In the genomic region with DNA sequence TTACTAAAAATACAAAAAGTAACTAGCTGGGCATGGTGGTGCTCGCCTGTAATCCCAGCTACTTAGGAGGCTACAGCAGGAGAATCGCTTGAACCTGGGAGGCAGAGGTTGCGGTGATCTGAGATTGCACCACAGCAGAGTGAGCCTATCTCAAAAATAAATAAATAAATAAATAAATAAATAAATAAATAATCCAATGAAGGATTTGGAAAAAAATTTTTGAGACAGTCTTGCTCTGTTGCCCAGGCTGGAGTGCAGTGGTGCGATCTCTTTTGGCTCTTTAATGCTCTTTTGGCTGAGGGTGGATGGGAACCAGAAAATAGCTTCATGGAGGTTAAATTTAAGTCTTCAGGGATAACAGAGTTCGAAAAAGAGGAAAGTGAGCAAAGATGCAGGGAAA, we compare ENCODE assay signal across 23 cellular contexts. TPM values are rescaled to one million over a fixed set of nuclear protein-coding genes. Genes with fewer than 3 reads are reported as not detected.
DNase-seq lines count a peak whose midpoint lies in the region; ATAC-seq and TF ChIP-seq lines count a peak whose summit lies in the region.
"Had no signal": no experiment of that assay in that cellular context is flagged by ENCODE, and none has a peak within 500 bp of the region (broad histone marks: within the 10 kb centered on the region; RNA-seq: fewer than 3 reads in every experiment).

No MANE protein-coding gene starts in this region.

- peaks cover 43% of the 10 kb centered on the region for H3K36me3 Mint-ChIP-seq in activated CD8-positive, alpha-beta T cell treated with anti-CD3 and anti-CD28 coated beads, Interleukin-2, amount 10 ng/mL, durations not matched to agents 7 days and 5 days (ENCODE audit: low read depth)
- H3K36me3 Mint-ChIP-seq in endothelial cell (ENCODE audit: low read depth, unreplicated experiment): peaks cover 33% of the 10 kb centered on the region

- H3K27me3 ChIP-seq in cardiac muscle cell (no peaks in the 10 kb centered on the region), right atrium auricular region (no peaks in the 10 kb centered on the region), gastrocnemius medialis (no peaks in the 10 kb centered on the region), H7 (ENCODE audit: control insufficient read depth, insufficient read depth, low read length) (no peaks in the 10 kb centered on the region)

- no peak overlapping the region for H3K4me3 Mint-ChIP-seq in activated CD8-positive, alpha-beta T cell treated with anti-CD3 and anti-CD28 coated beads, Interleukin-2, amount 10 ng/mL, durations not matched to agents 7 days and 5 days
- peak overlapping the region; percentile 10 for H3K4me3 Mint-ChIP-seq in endothelial cell (ENCODE audit: unreplicated experiment)
- H3K4me3 Mint-ChIP-seq: B cell, CD14-positive monocyte, HFFc6 had no signal

- CTCF ChIA-PET in activated CD8-positive, alpha-beta T cell treated with anti-CD3 and anti-CD28 coated beads, Interleukin-2, amount 10 ng/mL, durations not matched to agents 7 days and 5 days (lab: Charles Lee): interaction anchor here (1.0 to 2.9 kb wide), 2 partner anchors 11 to 82 kb away, joined by 3 to 10 read pairs; partner anchors contain the start of gene ATP5MC2
- CTCF ChIA-PET in HEK293T (lab: Yijun Ruan, JAX): interaction anchor here (1.3 kb wide), 1 partner anchor 11 kb away, joined by 3 read pairs; the partner anchor contains the start of gene ATP5MC2

- no peaks in the 10 kb centered on the region for H3K4me1 Mint-ChIP-seq in activated CD8-positive, alpha-beta T cell treated with anti-CD3 and anti-CD28 coated beads, Interleukin-2, amount 10 ng/mL, durations not matched to agents 7 days and 5 days (ENCODE audit: low read depth)
- peaks cover 10% of the 10 kb centered on the region for H3K4me1 Mint-ChIP-seq in endothelial cell (ENCODE audit: unreplicated experiment)
- H3K4me1 Mint-ChIP-seq: B cell, CD14-positive monocyte had no signal

- peak overlapping the region; percentile 14 for H3K27ac ChIP-seq in cardiac muscle cell
- no peak overlapping the region for H3K27ac ChIP-seq in right atrium auricular region
- H3K27ac ChIP-seq in gastrocnemius medialis: peak overlapping the region in 3 of 4 donors; percentile 14 to 41 (median 16)
- H3K27ac ChIP-seq: HL-60, KMS-11, PC-9 had no signal

- no peaks in the 10 kb centered on the region for H3K27me3 Mint-ChIP-seq in activated CD8-positive, alpha-beta T cell treated with anti-CD3 and anti-CD28 coated beads, Interleukin-2, amount 10 ng/mL, durations not matched to agents 7 days and 5 days (ENCODE audit: low read depth)
- peaks cover 1% of the 10 kb centered on the region for H3K27me3 Mint-ChIP-seq in endothelial cell (ENCODE audit: unreplicated experiment)
- H3K27me3 Mint-ChIP-seq: B cell had no signal

- no peak overlapping the region for H3K4me3 ChIP-seq in cardiac muscle cell
- no peak overlapping the region for H3K4me3 ChIP-seq in right atrium auricular region
- no peak overlapping the region for H3K4me3 ChIP-seq in gastrocnemius medialis
- no peak overlapping the region for H3K4me3 ChIP-seq in H7 (ENCODE audit: insufficient read depth, low read depth, low read length)
- H3K4me3 ChIP-seq: PC-9 had no signal

- H3K9me3 ChIP-seq in cardiac muscle cell (ENCODE audit: low read depth) (no peaks in the 10 kb centered on the region), right atrium auricular region (no peaks in the 10 kb centered on the region), gastrocnemius medialis (no peaks in the 10 kb centered on the region)

- no peak for ATAC-seq in activated CD8-positive, alpha-beta T cell treated with anti-CD3 and anti-CD28 coated beads, Interleukin-2, amount 10 ng/mL, durations not matched to agents 7 days and 5 days
- ATAC-seq in gastrocnemius medialis: no peak
- ATAC-seq in sciatic nerve: no peak

- no peaks in the 10 kb centered on the region for H3K9me3 Mint-ChIP-seq in activated CD8-positive, alpha-beta T cell treated with anti-CD3 and anti-CD28 coated beads, Interleukin-2, amount 10 ng/mL, durations not matched to agents 7 days and 5 days (ENCODE audit: insufficient read depth)
- H3K9me3 Mint-ChIP-seq in endothelial cell (ENCODE audit: unreplicated experiment): no peaks in the 10 kb centered on the region
- H3K9me3 Mint-ChIP-seq: HFFc6 had no signal

- intact Hi-C loops in gastrocnemius medialis (cut with DNase I; ENCODE audit: low total_unique reads): no loop called here
- intact Hi-C loops in sciatic nerve (cut with DNase I): no loop called here

- H3K4me1 ChIP-seq in cardiac muscle cell (ENCODE audit: low read depth): peaks cover 12% of the 10 kb centered on the region
- H3K4me1 ChIP-seq in right atrium auricular region: peaks cover 0 to 23% of the 10 kb centered on the region in 2 donors
- H3K4me1 ChIP-seq in gastrocnemius medialis: peaks cover 12 to 14% of the 10 kb centered on the region in 2 donors

- TF ChIP-seq POLR2A in gastrocnemius medialis (IDR thresholded peaks at IDR 0.05): no peak

- H3K36me3 ChIP-seq in cardiac muscle cell (peaks cover 36% of the 10 kb centered on the region), right atrium auricular region (peaks cover 59% of the 10 kb centered on the region), gastrocnemius medialis (peaks cover 0 to 37% of the 10 kb centered on the region in 2 donors), H7 (replicated peaks; ENCODE audit: control insufficient read depth, insufficient read depth, low read length) (peaks cover 21% of the 10 kb centered on the region)

- H3K27ac Mint-ChIP-seq in activated CD8-positive, alpha-beta T cell treated with anti-CD3 and anti-CD28 coated beads, Interleukin-2, amount 10 ng/mL, durations not matched to agents 7 days and 5 days: peak overlapping the region; percentile 21
- no peak overlapping the region for H3K27ac Mint-ChIP-seq in endothelial cell (ENCODE audit: unreplicated experiment)
- H3K27ac Mint-ChIP-seq: B cell, HFFc6 had no signal

- no peak for DNase-seq in cardiac muscle cell (ENCODE audit: low read depth in 1 of 2, low spot score in 1 of 2)
- no peak for DNase-seq in right atrium auricular region (ENCODE audit: low spot score)
- DNase-seq in activated CD8-positive, alpha-beta T cell treated with anti-CD3 and anti-CD28 coated beads, Interleukin-2, amount 10 ng/mL, durations not matched to agents 7 days and 5 days: no peak
- no peak for DNase-seq in endothelial cell (ENCODE audit: low spot score)
- DNase-seq in gastrocnemius medialis: no peak
- no peak for DNase-seq in HEK293T (ENCODE audit: extremely low spot score)
- no peak for DNase-seq in H7
- no peak for DNase-seq in sciatic nerve (ENCODE audit: low spot score)
- DNase-seq: DMS79, HFFc6, NCI-H1105, NCI-H146, NCI-H2029, NCI-H226, NCI-H510A treated with DMSO at 0.1 percent for 48 hours, NCI-H748 treated with DMSO at 0.1 percent for 48 hours, PC-9, RPMI8226, SHP77 treated with DMSO at 0.1 percent for 48 hours had no signal

- TF ChIP-seq CTCF in cardiac muscle cell (IDR thresholded peaks at IDR 0.05; ENCODE audit: low read depth, low read length): no peak
- TF ChIP-seq CTCF in right atrium auricular region (IDR thresholded peaks at IDR 0.05): no peak
- TF ChIP-seq CTCF in endothelial cell (IDR thresholded peaks at IDR 0.05; ENCODE audit: unreplicated experiment): no peak
- TF ChIP-seq CTCF in gastrocnemius medialis (IDR thresholded peaks at IDR 0.05 in 4 of 5, conservative IDR thresholded peaks at IDR 0.05 in 1 of 5): no peak

- POLR2A ChIA-PET in activated CD8-positive, alpha-beta T cell treated with anti-CD3 and anti-CD28 coated beads, Interleukin-2, amount 10 ng/mL, durations not matched to agents 7 days and 5 days (lab: Charles Lee): no interaction called here
- POLR2A ChIA-PET in HEK293T (lab: Yijun Ruan, JAX): interaction anchor here (2.5 kb wide), 1 partner anchor 11 kb away, joined by 12 read pairs; the partner anchor contains the start of gene ATP5MC2

- in situ Hi-C loops in gastrocnemius medialis (cut with MboI; ENCODE audit: low sequenced_read_pairs in 4 of 4): no loop called here

TF ChIP-seq in HEK293T, 16 proteins besides CTCF, POLR2A, EP300 and RAD21:
- TF ChIP-seq LEF1 (IDR thresholded peaks at IDR 0.05; ENCODE audit: borderline replicate concordance) (no peak), ARNT (IDR thresholded peaks at IDR 0.05) (no peak), ELF4 (IDR thresholded peaks at IDR 0.05) (no peak), PKNOX1 (IDR thresholded peaks at IDR 0.05) (no peak), TARDBP (IDR thresholded peaks at IDR 0.05) (no peak)

RNA-seq across cellular contexts. Expression of gene ATP5MC2, which starts 11.7 kb away (rescaled TPM):
- 703 and 923 TPM in 2 replicates for total RNA-seq in cardiac muscle cell
- 703 and 802 TPM in 2 replicates for polyA plus RNA-seq in cardiac muscle cell
- total RNA-seq in right atrium auricular region: 100 to 1,000 TPM; 481 to 659 TPM
- total RNA-seq in activated CD8-positive, alpha-beta T cell treated with anti-CD3 and anti-CD28 coated beads, Interleukin-2, amount 10 ng/mL, durations not matched to agents 7 days and 5 days: 100 to 1,000 TPM; 241 to 247 TPM
- total RNA-seq in endothelial cell (ENCODE audit: unreplicated experiment): 342 TPM
- total RNA-seq in gastrocnemius medialis: 100 to 1,000 TPM; 428 to 714 (median 580) TPM
- 382 and 460 TPM in 2 replicates for total RNA-seq in H7 (2014; rRNA removed; shearing (Covaris generic))
- total RNA-seq in sciatic nerve: 148 TPM

RNA-seq across cellular contexts. Expression of gene ATF7, which starts 38.0 kb away (rescaled TPM):
- total RNA-seq in cardiac muscle cell (8.7 and 9.1 TPM in 2 replicates), right atrium auricular region (10 to 100 TPM; 22.1 to 24.7 TPM), endothelial cell (ENCODE audit: unreplicated experiment) (63.3 TPM), gastrocnemius medialis (10 to 100 TPM; 21.9 to 47.9 (median 26.3) TPM), sciatic nerve (62.5 TPM)
- 13.8 and 17.8 TPM in 2 replicates for polyA plus RNA-seq in cardiac muscle cell
- 10 to 100 TPM; 27.7 to 28.7 TPM for total RNA-seq in activated CD8-positive, alpha-beta T cell treated with anti-CD3 and anti-CD28 coated beads, Interleukin-2, amount 10 ng/mL, durations not matched to agents 7 days and 5 days
- 7.1 and 9.8 TPM in 2 replicates for total RNA-seq in H7 (2014; rRNA removed; shearing (Covaris generic))

Comparison
In these comparisons a context has a peak if more than half of its experiments do, and no peak if none do; other contexts are left out.
1. H3K27ac ChIP-seq: peak in cardiac muscle cell (single experiment) and gastrocnemius medialis (3 of 4); none in right atrium auricular region (0 of 2).